Comparison of ENCODE assay signal across 8 cellular contexts in genomic region chr18:22933958-22934423, GRCh38. TPM values are rescaled to one million over a fixed set of nuclear protein-coding genes. Genes with fewer than 3 reads are reported as not detected.
DNase-seq lines count a peak whose midpoint lies in the region; ATAC-seq, FAIRE-seq and TF ChIP-seq lines count a peak whose summit lies in the region.

No MANE protein-coding gene starts in this region.

- no peaks in the 10 kb centered on the region; the same call in 1 of the 2 replicates for H4K20me1 ChIP-seq in IMR-90 (ENCODE audit: insufficient read depth, low read length)

- H3K4me3 ChIP-seq in BE2C (ENCODE audit: low read depth, low read length), result peak overlapping the region; percentile 68
- peak overlapping the region; percentile 86 for H3K4me3 ChIP-seq in IMR-90 (ENCODE audit: insufficient read depth, low read depth, low read length)
- H3K4me3 ChIP-seq in muscle layer of duodenum (ENCODE audit: low read depth in 1 of 2, low read length in 2 of 2), result peak overlapping the region; percentile 73 to 92

- TF ChIP-seq RAD21 in IMR-90 (IDR thresholded peaks at IDR 0.05; ENCODE audit: low read length), result no peak

- DNase-seq in BE2C, result no peak
- DNase-seq in IMR-90, result peak; percentile 6
- DNase-seq in MCF 10A (ENCODE audit: unreplicated experiment), result no peak
- no peak for DNase-seq in AG20443 (ENCODE audit: low spot score)
- no peak for DNase-seq in HTR-8/SVneo (ENCODE audit: insufficient read length, low spot score)

- FAIRE-seq in HTR-8/SVneo (lab: Jason Lieb, UNC), result no peak

- H4K5ac ChIP-seq in IMR-90 (ENCODE audit: low read depth, low read length), result peak overlapping the region; percentile 1; the same call in 1 of the 2 replicates

- peak overlapping the region; percentile 90 for H3K23ac ChIP-seq in IMR-90 (ENCODE audit: low read depth, low read length)

- H2AK5ac ChIP-seq in IMR-90 (ENCODE audit: low read depth, low read length), result no peak overlapping the region

- no peak overlapping the region for H2AK9ac ChIP-seq in IMR-90 (replicated peaks; ENCODE audit: low read depth, low read length, poor library complexity)

- no peak overlapping the region for H2BK5ac ChIP-seq in IMR-90 (ENCODE audit: low read depth, low read length, poor library complexity, severe bottlenecking)

- H3K14ac ChIP-seq in IMR-90 (replicated peaks; ENCODE audit: low read depth, low read length), result peak overlapping the region; percentile 4

- no peaks in the 10 kb centered on the region for H3K9me3 Mint-ChIP-seq in MCF 10A (ENCODE audit: unreplicated experiment)

- dilution Hi-C loops in IMR-90 (cut with HindIII; ENCODE audit: low sequenced_read_pairs, unreplicated experiment), result no loop called here

- H2BK120ac ChIP-seq in IMR-90 (ENCODE audit: low read depth, low read length), result peak overlapping the region; percentile 17; the same call in 1 of the 2 replicates

- H3K18ac ChIP-seq in IMR-90 (ENCODE audit: low read depth, low read length), result peak overlapping the region; percentile 1; the same call in 1 of the 2 replicates

- no peaks in the 10 kb centered on the region for H3K27me3 ChIP-seq in BE2C
- no peaks in the 10 kb centered on the region for H3K27me3 ChIP-seq in IMR-90 (ENCODE audit: control insufficient read depth, insufficient read depth, low read length)
- H3K27me3 ChIP-seq in muscle layer of duodenum (ENCODE audit: low read depth, low read length), result no peaks in the 10 kb centered on the region

- intact Hi-C loops in IMR-90 (cut with micrococcal nuclease) (loop anchor here (5.0 kb wide), 2 partner anchors 112 to 478 kb away; no protein-coding TSS in a partner anchor), MCF 10A (cut with micrococcal nuclease) (loop anchor here (2.0 to 5.0 kb wide), 4 partner anchors 45 to 518 kb away; partner anchors contain the start of gene RIOK3)

- H3K36me3 Mint-ChIP-seq in MCF 10A (ENCODE audit: insufficient read depth, unreplicated experiment), result peaks cover 24% of the 10 kb centered on the region

- H3K27ac ChIP-seq in IMR-90 (ENCODE audit: insufficient read depth, low read length), result peak overlapping the region; percentile 19; the same call in 1 of the 2 replicates
- H3K27ac ChIP-seq in muscle layer of duodenum (ENCODE audit: low read length), result peak overlapping the region; percentile 95

- no TSS peak for BruUV-seq in IMR-90 (replicated peaks; lab: Mats Ljungman, UMichigan)
- no TSS peak for BruUV-seq in MCF 10A (replicated peaks; lab: Mats Ljungman, UMichigan)

- H3K79me1 ChIP-seq in IMR-90 (ENCODE audit: low read depth in 1 of 2, low read length in 2 of 2), result peaks cover 4 to 22% of the 10 kb centered on the region in 2 experiments

- H3K4me2 ChIP-seq in IMR-90 (ENCODE audit: low read depth, low read length), result peak overlapping the region; percentile 99

- no peaks in the 10 kb centered on the region for H3K9me3 ChIP-seq in BE2C
- no peaks in the 10 kb centered on the region for H3K9me3 ChIP-seq in IMR-90 (ENCODE audit: control insufficient read depth, insufficient read depth, low read length)
- H3K9me3 ChIP-seq in muscle layer of duodenum (ENCODE audit: control insufficient read depth in 1 of 2, low read length in 2 of 2), result no peaks in the 10 kb centered on the region

- WGBS in IMR-90 (ENCODE audit: extremely low coverage in 2 of 2, insufficient read length in 1 of 2), 2 experiments, result no CpG with 5 or more reads among the region's 17 CpGs

- POLR2A ChIA-PET in IMR-90 (lab: Charles Lee; ENCODE audit: unreplicated experiment) (no interaction called here), MCF 10A (lab: Yijun Ruan, JAX) (interaction anchor here (1.2 to 3.9 kb wide), 18 partner anchors 8 to 519 kb away, joined by 3 to 76 read pairs (median 10); partner anchors contain the start of gene RIOK3)

- H3K56ac ChIP-seq in IMR-90 (ENCODE audit: extremely low read depth, insufficient read depth, low read length), result peak overlapping the region; percentile 42; the same call in 1 of the 2 replicates

- peaks cover 4% of the 10 kb centered on the region; the same call in 1 of the 2 replicates for H3K9me1 ChIP-seq in IMR-90 (ENCODE audit: insufficient read depth, low read length)

- H2AFZ ChIP-seq in IMR-90 (replicated peaks; ENCODE audit: low read length, poor library complexity), result peak overlapping the region; percentile 98

- no peak overlapping the region for H2BK15ac ChIP-seq in IMR-90 (ENCODE audit: low read depth, low read length)

- peak overlapping the region; percentile 64 for H3K9ac ChIP-seq in IMR-90 (ENCODE audit: low read depth, low read length)

- CTCF ChIA-PET in IMR-90 (lab: Yijun Ruan, JAX), result no interaction called here
- CTCF ChIA-PET in MCF 10A (lab: Yijun Ruan, JAX), result interaction anchor here (0.7 to 3.2 kb wide), 5 partner anchors 9 to 120 kb away, joined by 3 to 9 read pairs (median 5); no protein-coding TSS in a partner anchor

- TF ChIP-seq CTCF in BE2C (IDR thresholded peaks at IDR 0.05; ENCODE audit: low read depth, low read length) (no peak), IMR-90 (conservative IDR thresholded peaks at IDR 0.05; ENCODE audit: low read depth, low read length) (no peak), MCF 10A (IDR thresholded peaks at IDR 0.05; ENCODE audit: unreplicated experiment) (no peak)

- in situ Hi-C loops in IMR-90 (cut with MboI; ENCODE audit: low sequenced_read_pairs), result loop anchor here (5.0 kb wide), 1 partner anchor 48 kb away; no protein-coding TSS in a partner anchor

- H3K4me1 Mint-ChIP-seq in MCF 10A (ENCODE audit: insufficient read depth, unreplicated experiment), result peaks cover 18% of the 10 kb centered on the region

- H3K27ac Mint-ChIP-seq in MCF 10A (ENCODE audit: low read depth, unreplicated experiment), result peak overlapping the region; percentile 76

- no peaks in the 10 kb centered on the region for H3K36me3 ChIP-seq in BE2C
- H3K36me3 ChIP-seq in IMR-90 (ENCODE audit: control insufficient read depth, insufficient read depth, low read length), result no peaks in the 10 kb centered on the region
- no peaks in the 10 kb centered on the region for H3K36me3 ChIP-seq in muscle layer of duodenum (ENCODE audit: control insufficient read depth in 1 of 2, insufficient read depth in 2 of 2, low read length in 2 of 2)

- H2BK20ac ChIP-seq in IMR-90 (ENCODE audit: low read depth, low read length), result no peak overlapping the region

- H3K4me3 Mint-ChIP-seq in MCF 10A (ENCODE audit: unreplicated experiment), result peak overlapping the region; percentile 95

- peak overlapping the region; percentile 14 to 62 for H4K8ac ChIP-seq in IMR-90 (ENCODE audit: low read depth in 2 of 2, low read length in 2 of 2)

- H3K4me1 ChIP-seq in BE2C, result no peaks in the 10 kb centered on the region
- H3K4me1 ChIP-seq in IMR-90 (ENCODE audit: control insufficient read depth, insufficient read depth, low read length), result no peaks in the 10 kb centered on the region
- peaks cover 0 to 7% of the 10 kb centered on the region in 2 donors for H3K4me1 ChIP-seq in muscle layer of duodenum (ENCODE audit: control insufficient read depth in 1 of 2, insufficient read depth in 2 of 2, low read length in 2 of 2)

- no peak overlapping the region for H4K91ac ChIP-seq in IMR-90 (ENCODE audit: insufficient read depth, low read depth, low read length)

- H3K4ac ChIP-seq in IMR-90 (ENCODE audit: low read depth, low read length), result peak overlapping the region; percentile 55; the same call in 1 of the 2 replicates

- H3K27me3 Mint-ChIP-seq in MCF 10A (ENCODE audit: insufficient read depth, unreplicated experiment), result no peaks in the 10 kb centered on the region

- no peak for TF ChIP-seq POLR2A in IMR-90 (IDR thresholded peaks at IDR 0.05; ENCODE audit: low read depth, low read length)

- ATAC-seq in GM19397 (IDR thresholded peaks at IDR 0.05; ENCODE audit: unreplicated experiment), result peak; percentile 25
- ATAC-seq in IMR-90 (ENCODE audit: low read depth), result no peak
- ATAC-seq in HG02678 (IDR thresholded peaks at IDR 0.05; ENCODE audit: unreplicated experiment), result no peak

TF ChIP-seq in IMR-90, 13 proteins besides CTCF, POLR2A, EP300 and RAD21 (continues in another document):
- TF ChIP-seq, protein P1, sequence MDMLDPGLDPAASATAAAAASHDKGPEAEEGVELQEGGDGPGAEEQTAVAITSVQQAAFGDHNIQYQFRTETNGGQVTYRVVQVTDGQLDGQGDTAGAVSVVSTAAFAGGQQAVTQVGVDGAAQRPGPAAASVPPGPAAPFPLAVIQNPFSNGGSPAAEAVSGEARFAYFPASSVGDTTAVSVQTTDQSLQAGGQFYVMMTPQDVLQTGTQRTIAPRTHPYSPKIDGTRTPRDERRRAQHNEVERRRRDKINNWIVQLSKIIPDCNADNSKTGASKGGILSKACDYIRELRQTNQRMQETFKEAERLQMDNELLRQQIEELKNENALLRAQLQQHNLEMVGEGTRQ (IDR thresholded peaks at IDR 0.05; ENCODE audit: low read depth, low read length), result no peak
- TF ChIP-seq BHLHE40 (IDR thresholded peaks at IDR 0.05; ENCODE audit: low read depth, low read length) (no peak), CHD1 (IDR thresholded peaks at IDR 0.05; ENCODE audit: low read depth, low read length) (no peak), MXI1 (IDR thresholded peaks at IDR 0.05; ENCODE audit: borderline replicate concordance, low read depth, low read length) (no peak), RCOR1 (IDR thresholded peaks at IDR 0.05; ENCODE audit: insufficient replicate concordance, low read length) (no peak), RFX5 (IDR thresholded peaks at IDR 0.05; ENCODE audit: low read depth, low read length) (no peak), FOS (IDR thresholded peaks at IDR 0.05; ENCODE audit: low read depth, low read length) (no peak), CEBPB (IDR thresholded peaks at IDR 0.05; ENCODE audit: low read depth, low read length) (no peak), MAFK (IDR thresholded peaks at IDR 0.05; ENCODE audit: low read depth, low read length) (no peak), MAZ (IDR thresholded peaks at IDR 0.05; ENCODE audit: borderline replicate concordance, low read depth, low read length) (no peak), NFE2L2 (IDR thresholded peaks at IDR 0.05; ENCODE audit: low read depth, low read length) (no peak), SMC3 (IDR thresholded peaks at IDR 0.05; ENCODE audit: low read depth, low read length) (no peak)

RNA-seq across cellular contexts. Expression of gene RBBP8, which starts 0.9 kb away (rescaled TPM):
- 11.3 TPM for polyA plus RNA-seq in BE2C (2012; ENCODE audit: insufficient read depth, insufficient read length, low read depth)
- total RNA-seq in IMR-90 (2012; rRNA removed) (21.1 and 25.3 TPM in 2 replicates), MCF 10A (2022) (42.0 and 59.7 TPM in 2 replicates)
- polyA plus RNA-seq in IMR-90 (2012; rRNA removed), result 10.8 and 12.0 TPM in 2 replicates
- 1.2 and 1.8 TPM in 2 replicates for polyA plus RNA-seq in IMR-90 (2012; cell fraction: cytosol; rRNA removed)
- 0.40 and 3.8 TPM in 2 replicates for polyA plus RNA-seq in IMR-90 (2012; cell fraction: nucleus; rRNA removed; ENCODE audit: low replicate concordance)
